Comparison of ENCODE assay signal across 1 cellular context in genomic region chr19:50414850-50415660, GRCh38.
A peak's percentile ranks its signal among the peaks of the same experiment; 100 is the strongest.
TF ChIP-seq lines count a peak whose summit lies in the region.

No MANE protein-coding gene starts in this region.

TF ChIP-seq in HepG2, 621 proteins besides CTCF, POLR2A, EP300 and RAD21 (continued from another document):
- TF ChIP-seq, protein P1, sequence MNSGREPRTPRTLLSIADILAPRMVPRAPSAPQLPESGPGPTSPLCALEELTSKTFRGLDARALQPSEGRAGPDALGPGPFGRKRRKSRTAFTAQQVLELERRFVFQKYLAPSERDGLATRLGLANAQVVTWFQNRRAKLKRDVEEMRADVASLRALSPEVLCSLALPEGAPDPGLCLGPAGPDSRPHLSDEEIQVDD (CRISPR knock-in tag; IDR thresholded peaks at IDR 0.05; ENCODE audit: borderline replicate concordance) = no peak
- TF ChIP-seq ZNF598 (CRISPR knock-in tag; IDR thresholded peaks at IDR 0.05; ENCODE audit: borderline replicate concordance) (peak; percentile 53; the same call in 1 of the 2 replicates), CENPT (CRISPR knock-in tag; IDR thresholded peaks at IDR 0.05; ENCODE audit: low read depth) (no peak), ARID4A (CRISPR knock-in tag; IDR thresholded peaks at IDR 0.05; ENCODE audit: borderline replicate concordance) (0 out of 2 replicates have a peak, but pooled peaks have one; percentile 32), ZNF407 (CRISPR knock-in tag; IDR thresholded peaks at IDR 0.05; ENCODE audit: not compliant biosample characterization) (peak; percentile 64), HOXA3 (CRISPR knock-in tag; IDR thresholded peaks at IDR 0.05) (peak; percentile 81), DNMT1 (CRISPR knock-in tag; IDR thresholded peaks at IDR 0.05) (0 out of 2 replicates have a peak, but pooled peaks have one; percentile 81), AGO2 (optimal IDR thresholded peaks at IDR 0.05; ENCODE audit: low read depth, low read length) (peak; percentile 52), GABPB1 (CRISPR knock-in tag; IDR thresholded peaks at IDR 0.05) (peak; percentile 48), ZFP36 (IDR thresholded peaks at IDR 0.05; ENCODE audit: borderline replicate concordance, low read depth, low read length, partially characterized antibody) (peak; percentile 92), BORCS8-MEF2B (CRISPR knock-in tag; IDR thresholded peaks at IDR 0.05) (0 out of 2 replicates have a peak, but pooled peaks have one; percentile 35), FOXA3 (CRISPR knock-in tag; IDR thresholded peaks at IDR 0.05) (0 out of 2 replicates have a peak, but pooled peaks have one; percentile 16), SPEN (CRISPR knock-in tag; IDR thresholded peaks at IDR 0.05; ENCODE audit: low read depth) (peak; percentile 51; the same call in 1 of the 2 replicates), MTA1 (CRISPR knock-in tag; IDR thresholded peaks at IDR 0.05; ENCODE audit: borderline replicate concordance) (peak; percentile 11; the same call in 1 of the 2 replicates), ZNF263 (CRISPR knock-in tag; IDR thresholded peaks at IDR 0.05) (peak; percentile 43), PITX1 (CRISPR knock-in tag; IDR thresholded peaks at IDR 0.05) (no peak), XRCC5 (optimal IDR thresholded peaks at IDR 0.05; ENCODE audit: low read length) (no peak), CBX5 (CRISPR knock-in tag; IDR thresholded peaks at IDR 0.05; ENCODE audit: borderline replicate concordance) (peak; percentile 44; the same call in 1 of the 2 replicates)
- TF ChIP-seq, protein P2, sequence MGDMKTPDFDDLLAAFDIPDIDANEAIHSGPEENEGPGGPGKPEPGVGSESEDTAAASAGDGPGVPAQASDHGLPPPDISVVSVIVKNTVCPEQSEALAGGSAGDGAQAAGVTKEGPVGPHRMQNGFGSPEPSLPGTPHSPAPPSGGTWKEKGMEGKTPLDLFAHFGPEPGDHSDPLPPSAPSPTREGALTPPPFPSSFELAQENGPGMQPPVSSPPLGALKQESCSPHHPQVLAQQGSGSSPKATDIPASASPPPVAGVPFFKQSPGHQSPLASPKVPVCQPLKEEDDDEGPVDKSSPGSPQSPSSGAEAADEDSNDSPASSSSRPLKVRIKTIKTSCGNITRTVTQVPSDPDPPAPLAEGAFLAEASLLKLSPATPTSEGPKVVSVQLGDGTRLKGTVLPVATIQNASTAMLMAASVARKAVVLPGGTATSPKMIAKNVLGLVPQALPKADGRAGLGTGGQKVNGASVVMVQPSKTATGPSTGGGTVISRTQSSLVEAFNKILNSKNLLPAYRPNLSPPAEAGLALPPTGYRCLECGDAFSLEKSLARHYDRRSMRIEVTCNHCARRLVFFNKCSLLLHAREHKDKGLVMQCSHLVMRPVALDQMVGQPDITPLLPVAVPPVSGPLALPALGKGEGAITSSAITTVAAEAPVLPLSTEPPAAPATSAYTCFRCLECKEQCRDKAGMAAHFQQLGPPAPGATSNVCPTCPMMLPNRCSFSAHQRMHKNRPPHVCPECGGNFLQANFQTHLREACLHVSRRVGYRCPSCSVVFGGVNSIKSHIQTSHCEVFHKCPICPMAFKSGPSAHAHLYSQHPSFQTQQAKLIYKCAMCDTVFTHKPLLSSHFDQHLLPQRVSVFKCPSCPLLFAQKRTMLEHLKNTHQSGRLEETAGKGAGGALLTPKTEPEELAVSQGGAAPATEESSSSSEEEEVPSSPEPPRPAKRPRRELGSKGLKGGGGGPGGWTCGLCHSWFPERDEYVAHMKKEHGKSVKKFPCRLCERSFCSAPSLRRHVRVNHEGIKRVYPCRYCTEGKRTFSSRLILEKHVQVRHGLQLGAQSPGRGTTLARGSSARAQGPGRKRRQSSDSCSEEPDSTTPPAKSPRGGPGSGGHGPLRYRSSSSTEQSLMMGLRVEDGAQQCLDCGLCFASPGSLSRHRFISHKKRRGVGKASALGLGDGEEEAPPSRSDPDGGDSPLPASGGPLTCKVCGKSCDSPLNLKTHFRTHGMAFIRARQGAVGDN (CRISPR knock-in tag; IDR thresholded peaks at IDR 0.05) = peak; percentile 68
- TF ChIP-seq, protein P3, sequence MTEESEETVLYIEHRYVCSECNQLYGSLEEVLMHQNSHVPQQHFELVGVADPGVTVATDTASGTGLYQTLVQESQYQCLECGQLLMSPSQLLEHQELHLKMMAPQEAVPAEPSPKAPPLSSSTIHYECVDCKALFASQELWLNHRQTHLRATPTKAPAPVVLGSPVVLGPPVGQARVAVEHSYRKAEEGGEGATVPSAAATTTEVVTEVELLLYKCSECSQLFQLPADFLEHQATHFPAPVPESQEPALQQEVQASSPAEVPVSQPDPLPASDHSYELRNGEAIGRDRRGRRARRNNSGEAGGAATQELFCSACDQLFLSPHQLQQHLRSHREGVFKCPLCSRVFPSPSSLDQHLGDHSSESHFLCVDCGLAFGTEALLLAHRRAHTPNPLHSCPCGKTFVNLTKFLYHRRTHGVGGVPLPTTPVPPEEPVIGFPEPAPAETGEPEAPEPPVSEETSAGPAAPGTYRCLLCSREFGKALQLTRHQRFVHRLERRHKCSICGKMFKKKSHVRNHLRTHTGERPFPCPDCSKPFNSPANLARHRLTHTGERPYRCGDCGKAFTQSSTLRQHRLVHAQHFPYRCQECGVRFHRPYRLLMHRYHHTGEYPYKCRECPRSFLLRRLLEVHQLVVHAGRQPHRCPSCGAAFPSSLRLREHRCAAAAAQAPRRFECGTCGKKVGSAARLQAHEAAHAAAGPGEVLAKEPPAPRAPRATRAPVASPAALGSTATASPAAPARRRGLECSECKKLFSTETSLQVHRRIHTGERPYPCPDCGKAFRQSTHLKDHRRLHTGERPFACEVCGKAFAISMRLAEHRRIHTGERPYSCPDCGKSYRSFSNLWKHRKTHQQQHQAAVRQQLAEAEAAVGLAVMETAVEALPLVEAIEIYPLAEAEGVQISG (CRISPR knock-in tag; IDR thresholded peaks at IDR 0.05) = 0 out of 2 replicates have a peak, but pooled peaks have one; percentile 31
TF ChIP-seq in HepG2: peak in this region for 45.
